Comparison of ENCODE assay signal across 1 cellular context in genomic region chr13:97286317-97287046, GRCh38.
TF ChIP-seq lines count a peak whose summit lies in the region.

No MANE protein-coding gene starts in this region.

TF ChIP-seq in HepG2, 621 proteins besides CTCF, POLR2A, EP300 and RAD21 (continued from another document):
- no peak for TF ChIP-seq ZBTB4 (CRISPR knock-in tag; IDR thresholded peaks at IDR 0.05; ENCODE audit: borderline replicate concordance)
- no peak for TF ChIP-seq CBX2 (IDR thresholded peaks at IDR 0.05; ENCODE audit: low read depth, low read length)
- no peak for TF ChIP-seq CBX2 (CRISPR knock-in tag; IDR thresholded peaks at IDR 0.05; ENCODE audit: low read depth)
- no peak for TF ChIP-seq BORCS8-MEF2B (CRISPR knock-in tag; IDR thresholded peaks at IDR 0.05)
- no peak for TF ChIP-seq BRD4 (CRISPR knock-in tag; IDR thresholded peaks at IDR 0.05)
